ENCODE assay signal across 1 cellular context in genomic region chr12:9751204-9752144, GRCh38.
TF ChIP-seq lines count a peak whose summit lies in the region.

No MANE protein-coding gene starts in this region.

TF ChIP-seq in K562, 482 proteins besides CTCF, POLR2A, EP300 and RAD21 (continued from another document and continues in another):
- TF ChIP-seq CREB3 (tag; conservative IDR thresholded peaks at IDR 0.05; ENCODE audit: low read depth) (no peak), RREB1 (CRISPR knock-in tag; IDR thresholded peaks at IDR 0.05) (no peak), ZKSCAN1 (IDR thresholded peaks at IDR 0.05; ENCODE audit: low read depth, low read length) (no peak), NR4A1 (CRISPR knock-in tag; IDR thresholded peaks at IDR 0.05) (no peak), NR4A1 (tag; IDR thresholded peaks at IDR 0.05) (no peak), KDM2B (CRISPR knock-in tag; IDR thresholded peaks at IDR 0.05) (no peak), RBM39 (optimal IDR thresholded peaks at IDR 0.05; ENCODE audit: low read depth, low read length) (no peak), MCM5 (IDR thresholded peaks at IDR 0.05; ENCODE audit: low read depth) (no peak), ZNF740 (CRISPR knock-in tag; IDR thresholded peaks at IDR 0.05) (no peak), ZNF740 (tag; IDR thresholded peaks at IDR 0.05) (no peak), NCOA1 (IDR thresholded peaks at IDR 0.05; ENCODE audit: low read depth) (no peak), AFF4 (CRISPR knock-in tag; IDR thresholded peaks at IDR 0.05) (no peak), PATZ1 (CRISPR knock-in tag; IDR thresholded peaks at IDR 0.05; ENCODE audit: borderline replicate concordance) (0 out of 2 replicates have a peak, but pooled peaks have one; percentile 70), TFE3 (CRISPR knock-in tag; IDR thresholded peaks at IDR 0.05) (no peak), ZBTB7A (IDR thresholded peaks at IDR 0.05; ENCODE audit: borderline replicate concordance, control insufficient read depth, low read depth, low read length) (no peak), CEBPG (CRISPR knock-in tag; IDR thresholded peaks at IDR 0.05) (peak; percentile 68), CEBPG (tag; conservative IDR thresholded peaks at IDR 0.05 in 1 of 2, IDR thresholded peaks at IDR 0.05 in 1 of 2) (peak in 1 of 2 experiments; percentile 65; a peak in 2 of 4 replicates), FOXO4 (CRISPR knock-in tag; IDR thresholded peaks at IDR 0.05) (peak; percentile 73), OTX1 (CRISPR knock-in tag; IDR thresholded peaks at IDR 0.05) (peak; percentile 98), ZNF174 (CRISPR knock-in tag; IDR thresholded peaks at IDR 0.05) (no peak), ZFP36 (IDR thresholded peaks at IDR 0.05; ENCODE audit: low read depth, low read length, partially characterized antibody) (no peak), ZBTB26 (CRISPR knock-in tag; IDR thresholded peaks at IDR 0.05) (peak; percentile 48; the same call in 1 of the 2 replicates), ETV6 (IDR thresholded peaks at IDR 0.05; ENCODE audit: borderline replicate concordance in 1 of 2, low read depth in 2 of 2, low read length in 1 of 2) (0 out of 4 replicates have a peak, but pooled peaks of 1 of the 2 experiments have one; percentile 30), ETV6 (CRISPR knock-in tag; IDR thresholded peaks at IDR 0.05; ENCODE audit: borderline replicate concordance) (no peak), SFPQ (IDR thresholded peaks at IDR 0.05; ENCODE audit: low read depth, low read length) (no peak), SLC30A9 (CRISPR knock-in tag; IDR thresholded peaks at IDR 0.05) (no peak), NR2C2 (CRISPR knock-in tag; IDR thresholded peaks at IDR 0.05) (no peak), NR2C2 (tag; IDR thresholded peaks at IDR 0.05) (peak; percentile 49; the same call in 1 of the 2 replicates), MTA1 (IDR thresholded peaks at IDR 0.05; ENCODE audit: borderline replicate concordance) (no peak), MXI1 (IDR thresholded peaks at IDR 0.05; ENCODE audit: low read depth, low read length) (no peak), ZBED1 (IDR thresholded peaks at IDR 0.05) (peak; percentile 70; the same call in 1 of the 2 replicates)
